27 cellular contexts compared by ENCODE assay signal in genomic region chr9:111375062-111375461, GRCh38. TPM values are rescaled to one million over a fixed set of nuclear protein-coding genes. Genes with fewer than 3 reads are reported as not detected.
DNase-seq lines count a peak whose midpoint lies in the region; ATAC-seq, FAIRE-seq and TF ChIP-seq lines count a peak whose summit lies in the region.
"Had no signal": no experiment of that assay in that cellular context is flagged by ENCODE, and none has a peak within 500 bp of the region (broad histone marks: within the 10 kb centered on the region; RNA-seq: fewer than 3 reads in every experiment).

No MANE protein-coding gene starts in this region.

- POLR2A ChIA-PET in MCF 10A (lab: Yijun Ruan, JAX) (interaction anchor here (0.8 kb wide), 1 partner anchor 12 kb away, joined by 3 read pairs; no protein-coding TSS in a partner anchor), H1 (lab: Charles Lee; ENCODE audit: partially characterized antibody) (no interaction called here), A673 (lab: Charles Lee; ENCODE audit: low non-redundant PET) (no interaction called here)

- H3K36me3 ChIP-seq in breast epithelium (no peaks in the 10 kb centered on the region), H1 (ENCODE audit: control insufficient read depth in 2 of 4, insufficient read depth in 4 of 4, low read length in 3 of 4) (peaks cover 4 to 67% (median 44%) of the 10 kb centered on the region in 4 experiments), A673 (ENCODE audit: insufficient read depth, low read length, poor library complexity, severe bottlenecking) (peaks cover 60% of the 10 kb centered on the region)

- no peaks in the 10 kb centered on the region for H3K9me3 ChIP-seq in breast epithelium
- H3K9me3 ChIP-seq in H1 (ENCODE audit: insufficient read depth in 2 of 2, low read depth in 1 of 2, low read length in 1 of 2): no peaks in the 10 kb centered on the region
- H3K9me3 ChIP-seq in A673 (ENCODE audit: low read depth, low read length, poor library complexity, severe bottlenecking): no peaks in the 10 kb centered on the region
- H3K9me3 ChIP-seq: BLaER1, SJSA1 had no signal

- no peak for DNase-seq in MCF 10A (ENCODE audit: unreplicated experiment)
- DNase-seq in breast epithelium (ENCODE audit: low spot score in 2 of 2): no peak
- DNase-seq in H1 (ENCODE audit: low read depth in 1 of 2, low spot score in 2 of 2): no peak
- DNase-seq in memory B cell (ENCODE audit: low spot score in 2 of 2): no peak
- DNase-seq in A673 (ENCODE audit: low spot score): no peak
- DNase-seq: CD4-positive, CD25-positive, alpha-beta regulatory T cell; DMS153; GOT3; Karpas-422; NCI-H1694; NCI-H2029 treated with DMSO at 0.1 percent for 48 hours; NCI-H446 treated with DMSO at 0.1 percent for 48 hours; NCI-H526; NCI-H82; NK-92 treated with Interleukin-12 subunit alpha and Interleukin-12 subunit beta, amount 100 ng/mL, for 24 hours; Right ventricle myocardium superior had no signal

- 0 out of 4 replicates have a peak, but pooled peaks of 1 of the 2 experiments have one; percentile 1 for TF ChIP-seq RAD21 in H1 (IDR thresholded peaks at IDR 0.05 in 1 of 2, conservative IDR thresholded peaks at IDR 0.05 in 1 of 2; ENCODE audit: low read depth in 2 of 2, low read length in 2 of 2)

- H3K4me1 ChIP-seq in breast epithelium (no peaks in the 10 kb centered on the region), H1 (replicated peaks in 1 of 4; ENCODE audit: control insufficient read depth in 3 of 4, insufficient read depth in 4 of 4, low read length in 3 of 4) (no peaks in the 10 kb centered on the region), A673 (ENCODE audit: insufficient read depth, low read length, poor library complexity, severe bottlenecking) (no peaks in the 10 kb centered on the region)
- H3K4me1 ChIP-seq: BLaER1, SJSA1 had no signal

- FAIRE-seq in H1 (lab: Jason Lieb, UNC): peak; percentile 66
- FAIRE-seq: GM18507 had no signal

- TF ChIP-seq EP300 in H1 (IDR thresholded peaks at IDR 0.05; ENCODE audit: borderline replicate concordance in 1 of 2, low read depth in 2 of 2, low read length in 2 of 2): no peak

- no peak overlapping the region for H2AK5ac ChIP-seq in H1 (ENCODE audit: low read depth, low read length)

- no peak overlapping the region for H3K4ac ChIP-seq in H1 (replicated peaks; ENCODE audit: insufficient read length, low read depth, low read length)

- H3K4me3 Mint-ChIP-seq in MCF 10A (ENCODE audit: unreplicated experiment) (no peak overlapping the region), memory B cell (no peak overlapping the region)
- H3K4me3 Mint-ChIP-seq: CD4-positive, CD25-positive, alpha-beta regulatory T cell had no signal

- no peak overlapping the region for H2BK12ac ChIP-seq in H1 (ENCODE audit: low read depth, low read length)

- no peaks in the 10 kb centered on the region for H3K27me3 Mint-ChIP-seq in MCF 10A (ENCODE audit: insufficient read depth, unreplicated experiment)
- no peaks in the 10 kb centered on the region for H3K27me3 Mint-ChIP-seq in memory B cell
- H3K27me3 Mint-ChIP-seq: CD4-positive, CD25-positive, alpha-beta regulatory T cell had no signal

- no peak overlapping the region for H4K5ac ChIP-seq in H1 (ENCODE audit: insufficient read length, low read depth, low read length)

- H3K56ac ChIP-seq in H1 (replicated peaks; ENCODE audit: insufficient read length, low read depth, low read length): no peak overlapping the region

- H2BK120ac ChIP-seq in H1 (replicated peaks; ENCODE audit: low read depth, low read length): no peak overlapping the region

- H3K27me3 ChIP-seq in breast epithelium: no peaks in the 10 kb centered on the region
- H3K27me3 ChIP-seq in H1 (replicated peaks in 1 of 4; ENCODE audit: control insufficient read depth in 3 of 4, extremely low read depth in 1 of 4, insufficient read depth in 3 of 4, low read length in 3 of 4): no peaks in the 10 kb centered on the region
- no peaks in the 10 kb centered on the region for H3K27me3 ChIP-seq in A673 (replicated peaks; ENCODE audit: insufficient read depth, low read depth, low read length, poor library complexity)
- H3K27me3 ChIP-seq: BLaER1, SJSA1 had no signal

- no peaks in the 10 kb centered on the region; the same call in 1 of the 2 replicates for H3K23me2 ChIP-seq in H1 (ENCODE audit: low read depth, low read length)

- H3K79me1 ChIP-seq in H1 (ENCODE audit: low read depth, low read length): no peaks in the 10 kb centered on the region

- H3K36me3 Mint-ChIP-seq in MCF 10A (ENCODE audit: insufficient read depth, unreplicated experiment) (peaks cover 63% of the 10 kb centered on the region), memory B cell (peaks cover 47% of the 10 kb centered on the region)

- no peak overlapping the region for H3K9ac ChIP-seq in H1 (replicated peaks in 1 of 4; ENCODE audit: extremely low read depth in 1 of 4, low read depth in 3 of 4, low read length in 3 of 4)
- H3K9ac ChIP-seq: BLaER1 had no signal

- H3K14ac ChIP-seq in H1 (ENCODE audit: insufficient read length): no peak overlapping the region

- H2BK5ac ChIP-seq in H1 (ENCODE audit: low read depth, low read length): no peak overlapping the region

- H4K20me1 ChIP-seq in H1 (replicated peaks in 1 of 2; ENCODE audit: control insufficient read depth in 1 of 2, insufficient read depth in 2 of 2, low read length in 2 of 2): no peaks in the 10 kb centered on the region
- H4K20me1 ChIP-seq: BLaER1 had no signal

- no peak for TF ChIP-seq POLR2A in breast epithelium (IDR thresholded peaks at IDR 0.05)
- no peak for TF ChIP-seq POLR2A in H1 (IDR thresholded peaks at IDR 0.05; ENCODE audit: control extremely low read depth in 1 of 2, low read depth in 2 of 2, low read length in 2 of 2)

- H3K4me2 ChIP-seq in H1 (ENCODE audit: insufficient read depth in 1 of 2, low read depth in 2 of 2, low read length in 2 of 2): no peak overlapping the region
- H3K4me2 ChIP-seq: BLaER1, PC-9 had no signal

- TF ChIP-seq CTCF in MCF 10A (IDR thresholded peaks at IDR 0.05; ENCODE audit: unreplicated experiment): no peak
- no peak for TF ChIP-seq CTCF in breast epithelium (IDR thresholded peaks at IDR 0.05)
- peak in 1 of 3 experiments; percentile 2; a peak in 1 of 4 replicates for TF ChIP-seq CTCF in H1 (IDR thresholded peaks at IDR 0.05; ENCODE audit: control extremely low read depth in 1 of 3, insufficient read depth in 1 of 3, low read depth in 1 of 3, low read length in 3 of 3)
- TF ChIP-seq CTCF in A673 (conservative IDR thresholded peaks at IDR 0.05; ENCODE audit: low read depth, low read length): no peak

- H2BK20ac ChIP-seq in H1 (ENCODE audit: low read length): no peak overlapping the region

- no peak overlapping the region for H2BK15ac ChIP-seq in H1 (ENCODE audit: low read length)

- intact Hi-C loops in MCF 10A (cut with micrococcal nuclease) (no loop called here), breast epithelium (cut with DNase I; ENCODE audit: low total_unique reads) (no loop called here), A673 (cut with micrococcal nuclease; ENCODE audit: unreplicated experiment) (no loop called here)

- CTCF ChIA-PET in MCF 10A (lab: Yijun Ruan, JAX) (interaction anchor here (0.6 to 1.5 kb wide), 3 partner anchors 26 to 751 kb away, joined by 3 to 6 read pairs (median 5); no protein-coding TSS in a partner anchor), H1 (lab: Charles Lee; ENCODE audit: partially characterized antibody) (interaction anchor here (1.3 kb wide), 1 partner anchor 25 kb away, joined by 5 read pairs; no protein-coding TSS in a partner anchor), A673 (lab: Charles Lee) (no interaction called here)

- H3K4me1 Mint-ChIP-seq in MCF 10A (ENCODE audit: insufficient read depth, unreplicated experiment) (peaks cover 19% of the 10 kb centered on the region), memory B cell (no peaks in the 10 kb centered on the region)

- H3K23ac ChIP-seq in H1 (ENCODE audit: insufficient read length): no peak overlapping the region

- H3K27ac ChIP-seq in breast epithelium (no peak overlapping the region), H1 (ENCODE audit: low read depth, low read length) (no peak overlapping the region), A673 (ENCODE audit: low read depth, low read length, poor library complexity, severe bottlenecking) (no peak overlapping the region)
- H3K27ac ChIP-seq: 22Rv1, BLaER1, SJSA1 had no signal

- ATAC-seq in memory B cell (ENCODE audit: low read depth) (no peak), HG03095 (IDR thresholded peaks at IDR 0.05; ENCODE audit: unreplicated experiment) (no peak), GM18502 (IDR thresholded peaks at IDR 0.05; ENCODE audit: poor library complexity, unreplicated experiment) (no peak)

- no peak overlapping the region for H4K8ac ChIP-seq in H1 (ENCODE audit: extremely low read depth, insufficient read depth, low read length)

- H2AFZ ChIP-seq in H1 (ENCODE audit: low read length): no peak overlapping the region
- H2AFZ ChIP-seq: PC-9 had no signal

- H3K4me3 ChIP-seq in breast epithelium (no peak overlapping the region), H1 (ENCODE audit: extremely low read depth in 1 of 4, insufficient read depth in 2 of 4, low read depth in 3 of 4, low read length in 4 of 4) (no peak overlapping the region), A673 (ENCODE audit: low read depth, low read length, poor library complexity, severe bottlenecking) (no peak overlapping the region)
- H3K4me3 ChIP-seq: BLaER1, PC-9, SJSA1 had no signal

- H3K9me3 Mint-ChIP-seq in MCF 10A (ENCODE audit: unreplicated experiment) (no peaks in the 10 kb centered on the region), memory B cell (no peaks in the 10 kb centered on the region)
- H3K9me3 Mint-ChIP-seq: CD4-positive, CD25-positive, alpha-beta regulatory T cell had no signal

- peak overlapping the region; percentile 64 for H3K27ac Mint-ChIP-seq in MCF 10A (ENCODE audit: low read depth, unreplicated experiment)
- peak overlapping the region; percentile 15 for H3K27ac Mint-ChIP-seq in memory B cell

- H3K18ac ChIP-seq in H1 (ENCODE audit: extremely low read depth, low read length): no peak overlapping the region

- H4K91ac ChIP-seq in H1 (replicated peaks; ENCODE audit: insufficient read length, low read length): no peak overlapping the region

- 94% methylated on average over 2 of the region's 2 CpGs; no CpG with 5 or more reads in 1 of the 2 experiments for WGBS in H1 (ENCODE audit: extremely low coverage in 1 of 2, insufficient coverage in 1 of 2, insufficient read length in 1 of 2, insufficient replicate concordance in 2 of 2, low coverage in 1 of 2, low lambda C conversion rate in 2 of 2, missing lambda C conversion rate in 1 of 2), 2 experiments

- no peaks in the 10 kb centered on the region for H3K79me2 ChIP-seq in H1 (ENCODE audit: control insufficient read depth in 1 of 2, insufficient read depth in 2 of 2, low read length in 2 of 2)

- no TSS peak for BruUV-seq in MCF 10A (replicated peaks; lab: Mats Ljungman, UMichigan)
- no TSS peak for BruUV-seq in A673 (replicated peaks; lab: Mats Ljungman, UMichigan)

RNA-seq across cellular contexts. Expression of gene OR2K2, which starts 45.0 kb away (rescaled TPM):
- total RNA-seq in MCF 10A (2022): not detected in 2 replicates
- total RNA-seq in breast epithelium: under 1 TPM in 1 of 3 donors, not detected in 2; 0.48 TPM
- total RNA-seq in H1 (2021; fragmentation: NEBNext Ultra II Directional; extraction: Animal tissue kit (Norgen Biotek cat#: 25700)): not detected in 2 replicates
- not detected in 2 replicates for polyA plus RNA-seq in H1 (2011; rRNA removed)
- polyA plus RNA-seq in H1 (2011; cell fraction: cytosol; rRNA removed): not detected
- polyA plus RNA-seq in H1 (2011; cell fraction: nucleus; rRNA removed): not detected
- polyA plus RNA-seq in H1 (2012, experiment 1 of 2): not detected in 4 replicates
- not detected for polyA plus RNA-seq in H1 (2012, experiment 2 of 2)
- not detected for polyA plus RNA-seq in H1 (2013, experiment 1 of 2)
- polyA plus RNA-seq in H1 (2013, experiment 2 of 2): not detected
- polyA minus RNA-seq in H1 (2011; rRNA and poly(A)+ RNA removed): not detected in 2 replicates
- polyA minus RNA-seq in H1 (2011; cell fraction: cytosol; rRNA and poly(A)+ RNA removed): not detected
- not detected for polyA minus RNA-seq in H1 (2011; cell fraction: nucleus; rRNA and poly(A)+ RNA removed)
- total RNA-seq in A673 (2021): not detected in 2 replicates
- total RNA-seq: CD4-positive, CD25-positive, alpha-beta regulatory T cell; HT-29; M059J; PC-9; Right ventricle myocardium superior; RPMI7951; SJSA1 had no signal
- polyA plus RNA-seq: AG04450; CD4-positive, CD25-positive, alpha-beta regulatory T cell had no signal
